In genomic region chr22:40183029-40183581, GRCh38 we compare ENCODE assay signal across 8 cellular contexts. TPM values are rescaled to one million over a fixed set of nuclear protein-coding genes. Genes with fewer than 3 reads are reported as not detected.
DNase-seq lines count a peak whose midpoint lies in the region; ATAC-seq, FAIRE-seq and TF ChIP-seq lines count a peak whose summit lies in the region.

No MANE protein-coding gene starts in this region.

- H4K5ac ChIP-seq in H9 (ENCODE audit: insufficient read length, low read depth, low read length), result no peak overlapping the region

- peaks cover 70% of the 10 kb centered on the region for H3K79me2 ChIP-seq in H9 (ENCODE audit: insufficient read depth, low read length)

- no peak overlapping the region for H3K27ac ChIP-seq in H9 (ENCODE audit: insufficient read length, low read depth, low read length)
- peak overlapping the region in 2 of 4 donors; percentile 57 to 64 for H3K27ac ChIP-seq in pancreas
- peak overlapping the region in 9 of 59 donors; percentile 2 to 57 (median 18) for H3K27ac ChIP-seq in dorsolateral prefrontal cortex

- H3K27ac Mint-ChIP-seq in H9 (peak overlapping the region; percentile 36 to 76 (median 73); a peak in 4 of 7 replicates), T-helper 17 cell (peak overlapping the region; percentile 91)

- no peaks in the 10 kb centered on the region for H3K23me2 ChIP-seq in H9 (ENCODE audit: insufficient read length, low read depth, low read length, poor library complexity, severe bottlenecking)

- no peak overlapping the region for H2AK5ac ChIP-seq in H9 (ENCODE audit: insufficient read length, low read length)

- no peak overlapping the region for H2BK12ac ChIP-seq in H9 (ENCODE audit: insufficient read length, low read depth, low read length)

- no peak overlapping the region for H2BK15ac ChIP-seq in H9 (ENCODE audit: low read depth, low read length)

- H2AFZ ChIP-seq in H9 (ENCODE audit: low read length), result no peak overlapping the region

- H3K9me3 ChIP-seq in H9 (ENCODE audit: control insufficient read depth, low read depth, low read length), result no peaks in the 10 kb centered on the region
- no peaks in the 10 kb centered on the region for H3K9me3 ChIP-seq in T-helper 17 cell (ENCODE audit: control insufficient read depth, low read length, poor library complexity, severe bottlenecking)
- no peaks in the 10 kb centered on the region for H3K9me3 ChIP-seq in pancreas

- no peak overlapping the region for H2BK5ac ChIP-seq in H9 (ENCODE audit: insufficient read length, low read length)

- peak overlapping the region; percentile 1 for H3K4me2 ChIP-seq in H9 (ENCODE audit: insufficient read depth, insufficient read length, low read length)

- peaks cover 2 to 3% of the 10 kb centered on the region in 2 experiments; a peak in 3 of 5 replicates for H3K9me3 Mint-ChIP-seq in H9

- H3K4me3 Mint-ChIP-seq in H9 (no peak overlapping the region), T-helper 17 cell (peak overlapping the region; percentile 78)

- H3K36me3 ChIP-seq in pancreas, result no peaks in the 10 kb centered on the region

- ATAC-seq in T-helper 17 cell, result peak; percentile 62
- peak in 3 of 4 donors; percentile 17 to 35 (median 20) for ATAC-seq in pancreas
- ATAC-seq in HG03354 (IDR thresholded peaks at IDR 0.05; ENCODE audit: poor library complexity, severe bottlenecking, unreplicated experiment), result no peak

- H4K8ac ChIP-seq in H9 (replicated peaks; ENCODE audit: insufficient read length, low read depth, low read length), result no peak overlapping the region

- no peak overlapping the region for H3K14ac ChIP-seq in H9 (ENCODE audit: insufficient read depth, low read length)

- no peak for DNase-seq in H9
- DNase-seq in T-helper 17 cell, result no peak
- DNase-seq in fibroblast of pulmonary artery (ENCODE audit: low read depth), result peak; percentile 89
- no peak for DNase-seq in pancreas
- no peak for DNase-seq in T-helper 9 cell
- no peak for DNase-seq in middle frontal gyrus (ENCODE audit: extremely low spot score, low spot score)
- no peak for DNase-seq in dorsolateral prefrontal cortex

- no peak overlapping the region for H2BK20ac ChIP-seq in H9 (ENCODE audit: low read depth, low read length, poor library complexity, severe bottlenecking)

- H4K20me1 ChIP-seq in H9 (ENCODE audit: control insufficient read depth, insufficient read depth, insufficient read length), result no peaks in the 10 kb centered on the region

- H3K9ac ChIP-seq in H9 (ENCODE audit: extremely low read depth, insufficient read length, low read length), result no peak overlapping the region

- intact Hi-C loops in pancreas (cut with DNase I), result loop anchor here in 1 of 3 donors (10.0 kb wide), 1 partner anchor 138 kb away; no protein-coding TSS in a partner anchor
- intact Hi-C loops in dorsolateral prefrontal cortex (cut with DNase I), result loop anchor here in 1 of 2 donors (5.0 kb wide), 1 partner anchor 164 kb away; the partner anchor contains the start of gene ADSL

- H3K4me1 ChIP-seq in H9 (ENCODE audit: insufficient read depth, low read length), result peaks cover 10% of the 10 kb centered on the region; the same call in 1 of the 2 replicates
- H3K4me1 ChIP-seq in pancreas, result peaks cover 20 to 75% (median 64%) of the 10 kb centered on the region in 3 donors

- H3K36me3 Mint-ChIP-seq in H9 (ENCODE audit: insufficient read depth in 1 of 3, low read depth in 3 of 3), result peaks cover 2 to 20% (median 12%) of the 10 kb centered on the region in 3 experiments; a peak in 6 of 7 replicates
- peaks cover 4% of the 10 kb centered on the region for H3K36me3 Mint-ChIP-seq in T-helper 17 cell (ENCODE audit: low read depth)

- H3K79me1 ChIP-seq in H9 (ENCODE audit: insufficient read depth, low read depth, low read length, poor library complexity, severe bottlenecking), result peaks cover 3% of the 10 kb centered on the region

- H3K27me3 Mint-ChIP-seq in H9 (ENCODE audit: low read depth) (no peaks in the 10 kb centered on the region), T-helper 17 cell (no peaks in the 10 kb centered on the region)

- no peak overlapping the region for H3K23ac ChIP-seq in H9 (ENCODE audit: insufficient read length, low read depth, low read length)

- no peak overlapping the region for H3T11ph ChIP-seq in H9 (ENCODE audit: low read length)

- no CpG with 5 or more reads among the region's 9 CpGs for WGBS in H9 (ENCODE audit: extremely low coverage, insufficient read length, low lambda C conversion rate)
- WGBS in pancreas, 2 donors, result 28 to 29% methylated on average over 9 of the region's 9 CpGs

- H3K27me3 ChIP-seq in H9 (ENCODE audit: insufficient read depth, low read length) (no peaks in the 10 kb centered on the region), pancreas (no peaks in the 10 kb centered on the region), dorsolateral prefrontal cortex (no peaks in the 10 kb centered on the region)

- TF ChIP-seq CTCF in H9 (conservative IDR thresholded peaks at IDR 0.05), result no peak
- no peak for TF ChIP-seq CTCF in fibroblast of pulmonary artery (IDR thresholded peaks at IDR 0.05; ENCODE audit: low read length, missing control alignments)
- no peak for TF ChIP-seq CTCF in pancreas (IDR thresholded peaks at IDR 0.05)
- no peak for TF ChIP-seq CTCF in dorsolateral prefrontal cortex (IDR thresholded peaks at IDR 0.05 in 54 of 56, conservative IDR thresholded peaks at IDR 0.05 in 2 of 56; ENCODE audit: low read depth in 1 of 56, partially characterized antibody in 56 of 56)

- H3K4me1 Mint-ChIP-seq in H9 (peaks cover 65 to 67% of the 10 kb centered on the region in 2 experiments), T-helper 17 cell (peaks cover 52% of the 10 kb centered on the region)

- H4K91ac ChIP-seq in H9 (ENCODE audit: insufficient read length, low read depth, low read length), result no peak overlapping the region

- no peak overlapping the region for H3K4ac ChIP-seq in H9 (ENCODE audit: low read depth, low read length)

- H3K56ac ChIP-seq in H9 (ENCODE audit: insufficient read length, low read depth, low read length), result no peak overlapping the region

- H3K4me3 ChIP-seq in fibroblast of pulmonary artery (replicated peaks; ENCODE audit: low read depth, low read length) (peak overlapping the region; percentile 22), pancreas (peak overlapping the region in 1 of 4 donors; percentile 5), dorsolateral prefrontal cortex (peak overlapping the region in 25 of 59 donors; percentile 1 to 42 (median 12))

- no peak for FAIRE-seq in pancreas (lab: Jason Lieb, UNC)

- H2BK120ac ChIP-seq in H9 (ENCODE audit: low read depth, low read length, poor library complexity, severe bottlenecking), result no peak overlapping the region

- no peak overlapping the region for H3K18ac ChIP-seq in H9 (ENCODE audit: insufficient read length, low read depth, low read length)

RNA-seq across cellular contexts. Expression of gene TNRC6B, which starts 5.4 kb away (rescaled TPM):
- 53.5 and 58.1 TPM in 2 replicates for total RNA-seq in H9 (2021)
- 100 to 1,000 TPM; 128 to 140 TPM for total RNA-seq in T-helper 17 cell
- total RNA-seq in pancreas, result 10 to 100 TPM; 18.0 to 31.3 (median 22.5) TPM
- polyA plus RNA-seq in pancreas, result 10 to 100 TPM in 1 of 2 donors, 1 to 10 TPM in 1; 2.2 to 15.5 TPM
- 100 to 1,000 TPM in 78 of 120 experiments, 10 to 100 TPM in 42; 79.1 to 136 (median 104) TPM for total RNA-seq in dorsolateral prefrontal cortex
